Comparison of ENCODE assay signal across 8 cellular contexts in genomic region chr3:72997421-72997961, GRCh38. TPM values are rescaled to one million over a fixed set of nuclear protein-coding genes. Genes with fewer than 3 reads are reported as not detected.
A peak's percentile ranks its signal among the peaks of the same experiment; 100 is the strongest.
DNase-seq lines count a peak whose midpoint lies in the region; ATAC-seq and TF ChIP-seq lines count a peak whose summit lies in the region.

No MANE protein-coding gene starts in this region.

- peak; percentile 21 for DNase-seq in NK-92 treated with Interleukin-12 subunit alpha and Interleukin-12 subunit beta, amount 100 ng/mL, for 24 hours (lab: John Stamatoyannopoulos, UW)
- DNase-seq in NK-92 (lab: John Stamatoyannopoulos, UW; ENCODE audit: unreplicated experiment) (no peak), NOMO-1 treated with DMSO at 0.1 percent for 48 hours (lab: John Stamatoyannopoulos, UW; ENCODE audit: unreplicated experiment) (peak; percentile 67), osteocyte (ENCODE audit: extremely low spot score, unreplicated experiment) (no peak)
- DNase-seq in activated gamma-delta T cell treated with anti-CD3 and anti-CD28 coated beads, Interleukin-2, amount 50 U/mL, for 16 hours (ENCODE audit: low read depth): peak; percentile 28

- peak overlapping the region; percentile 77 to 92 for H3K4me3 ChIP-seq in gastroesophageal sphincter

- H3K27ac ChIP-seq in gastroesophageal sphincter: peak overlapping the region; percentile 86 to 99 (median 98)

- H3K4me1 ChIP-seq in gastroesophageal sphincter: peaks cover 3 to 55% (median 29%) of the 10 kb centered on the region in 3 donors

- peaks cover 0 to 15% of the 10 kb centered on the region in 2 donors for H3K36me3 ChIP-seq in gastroesophageal sphincter

- 0 to 2% methylated on average over 4 to 8 of the region's 16 CpGs for WGBS in gastroesophageal sphincter (ENCODE audit: low coverage in 1 of 2), 2 donors

- H3K4me1 Mint-ChIP-seq in osteocyte (ENCODE audit: unreplicated experiment): peaks cover 42% of the 10 kb centered on the region

- H3K4me3 Mint-ChIP-seq in osteocyte (ENCODE audit: unreplicated experiment): peak overlapping the region; percentile 85

- no peak for TF ChIP-seq POLR2A in gastroesophageal sphincter (IDR thresholded peaks at IDR 0.05)

- TF ChIP-seq CTCF in gastroesophageal sphincter (IDR thresholded peaks at IDR 0.05) (peak in 2 of 4 experiments; percentile 33 to 54), osteocyte (IDR thresholded peaks at IDR 0.05) (peak; percentile 68)

- TF ChIP-seq EP300 in gastroesophageal sphincter (IDR thresholded peaks at IDR 0.05): no peak

- H3K27ac Mint-ChIP-seq in osteocyte (ENCODE audit: unreplicated experiment): peak overlapping the region; percentile 80

- no peaks in the 10 kb centered on the region for H3K9me3 ChIP-seq in gastroesophageal sphincter

- H3K27me3 ChIP-seq in gastroesophageal sphincter: no peaks in the 10 kb centered on the region

- no peaks in the 10 kb centered on the region for H3K27me3 Mint-ChIP-seq in osteocyte (ENCODE audit: unreplicated experiment)

- H3K36me3 Mint-ChIP-seq in osteocyte (ENCODE audit: unreplicated experiment): peaks cover 23% of the 10 kb centered on the region

- ATAC-seq in HG02870 (IDR thresholded peaks at IDR 0.05; ENCODE audit: unreplicated experiment) (peak; percentile 7), gastroesophageal sphincter (no peak), GM21423 (IDR thresholded peaks at IDR 0.05; ENCODE audit: unreplicated experiment) (no peak)

- no peaks in the 10 kb centered on the region for H3K9me3 Mint-ChIP-seq in osteocyte (ENCODE audit: unreplicated experiment)

RNA-seq across cellular contexts. Expression of gene PPP4R2, which starts 0.9 kb away (rescaled TPM):
- total RNA-seq in gastroesophageal sphincter: 10 to 100 TPM; 32.2 to 57.6 (median 40.2) TPM
- 61.6 and 62.8 TPM in 2 replicates for total RNA-seq in osteocyte

Comparison
In these comparisons a context has a peak if more than half of its experiments do, and no peak if none do; other contexts are left out.
1. DNase-seq: peak in NK-92 treated with Interleukin-12 subunit alpha and Interleukin-12 subunit beta, amount 100 ng/mL, for 24 hours (single experiment), NOMO-1 treated with DMSO at 0.1 percent for 48 hours (single experiment) and activated gamma-delta T cell treated with anti-CD3 and anti-CD28 coated beads, Interleukin-2, amount 50 U/mL, for 16 hours (single experiment); none in NK-92 (single experiment) and osteocyte (single experiment).